In the genomic region with DNA sequence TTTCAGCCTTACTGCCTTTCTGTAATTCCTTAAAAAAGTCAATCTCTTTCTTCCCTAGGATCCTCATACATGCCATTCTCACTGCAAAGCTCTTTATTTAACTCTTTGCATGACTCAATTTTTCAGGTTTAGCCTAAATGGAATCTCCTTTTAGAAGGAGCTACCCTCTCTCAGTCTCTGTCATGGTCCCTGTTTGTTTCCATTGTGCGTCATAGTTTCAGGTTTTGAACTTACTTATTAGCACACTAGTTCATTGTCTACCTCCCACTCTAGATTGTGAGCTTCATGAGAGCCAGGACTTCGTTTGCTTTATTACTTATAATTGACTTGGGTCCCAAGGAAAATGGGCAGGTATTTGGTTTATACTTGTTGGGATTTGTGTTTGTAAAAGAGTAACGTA, we compare ENCODE assay signal across 17 cellular contexts.
DNase-seq lines count a peak whose midpoint lies in the region; ATAC-seq, FAIRE-seq and TF ChIP-seq lines count a peak whose summit lies in the region.
"Had no signal": no experiment of that assay in that cellular context is flagged by ENCODE, and none has a peak within 500 bp of the region (broad histone marks: within the 10 kb centered on the region; RNA-seq: fewer than 3 reads in every experiment).

No MANE protein-coding gene starts in this region.

- 0% methylated on average over 3 of the region's 3 CpGs for WGBS in GM12878 (ENCODE audit: insufficient coverage, insufficient replicate concordance, low lambda C conversion rate, missing lambda C conversion rate)

- POLR2A ChIA-PET in GM12878 (lab: Charles Lee): no interaction called here

- CTCF ChIA-PET in GM12878 (lab: Yijun Ruan, JAX): interaction anchor here (1.2 kb wide), 1 partner anchor 11 kb away, joined by 3 read pairs; no protein-coding TSS in a partner anchor

- no peak overlapping the region for H2AFZ ChIP-seq in GM12878 (ENCODE audit: control insufficient read depth, low read depth, low read length)
- H2AFZ ChIP-seq: GM23248 had no signal

- H3K9ac ChIP-seq in GM12878 (ENCODE audit: control insufficient read depth, insufficient read depth, low read length): no peak overlapping the region
- H3K9ac ChIP-seq: GM23248 had no signal

- no TSS peak for BruUV-seq in GM12878 (replicated peaks; lab: Mats Ljungman, UMichigan)

- no peaks in the 10 kb centered on the region for H3K79me2 ChIP-seq in GM12878 (ENCODE audit: control insufficient read depth, insufficient read depth, low read length)

- no peaks in the 10 kb centered on the region for H4K20me1 ChIP-seq in GM12878 (ENCODE audit: control insufficient read depth, insufficient read depth)

- H3K36me3 ChIP-seq in GM12878 (ENCODE audit: control insufficient read depth in 2 of 2, insufficient read depth in 2 of 2, low read length in 1 of 2): no peaks in the 10 kb centered on the region
- H3K36me3 ChIP-seq: BE2C had no signal

- intact Hi-C loops in GM12878 (cut with micrococcal nuclease; ENCODE audit: unreplicated experiment): loop anchor here (1.0 kb wide), 2 partner anchors 58 to 83 kb away; no protein-coding TSS in a partner anchor

- no peaks in the 10 kb centered on the region for H3K4me1 ChIP-seq in GM12878 (ENCODE audit: control insufficient read depth, insufficient read depth, low read length)
- H3K4me1 ChIP-seq: A549, BE2C had no signal

- ATAC-seq in GM18867 (IDR thresholded peaks at IDR 0.05; ENCODE audit: unreplicated experiment): peak; percentile 60
- ATAC-seq in GM21360 (IDR thresholded peaks at IDR 0.05; ENCODE audit: unreplicated experiment): peak; percentile 83
- peak; percentile 54 for ATAC-seq in HG03342 (IDR thresholded peaks at IDR 0.05; ENCODE audit: unreplicated experiment)
- ATAC-seq in GM12878: peak; percentile 78
- ATAC-seq in HG02588 (IDR thresholded peaks at IDR 0.05; ENCODE audit: unreplicated experiment): no peak
- ATAC-seq in HG02678 (IDR thresholded peaks at IDR 0.05; ENCODE audit: unreplicated experiment): no peak
- ATAC-seq: A549, HCT116 had no signal

- no peak for DNase-seq in GM12878 (ENCODE audit: low read depth, low spot score)
- no peak for DNase-seq in NCI-H1417 treated with DMSO at 0.1 percent for 48 hours (lab: John Stamatoyannopoulos, UW)
- no peak for DNase-seq in superior temporal gyrus (ENCODE audit: extremely low spot score)
- DNase-seq: BE2C; CD4-positive, alpha-beta memory T cell; DMS79; GM23248 had no signal

- TF ChIP-seq CTCF in GM12878 (IDR thresholded peaks at IDR 0.05 in 2 of 3, conservative IDR thresholded peaks at IDR 0.05 in 1 of 3; ENCODE audit: control insufficient read depth in 2 of 3, extremely low read depth in 1 of 3, insufficient read depth in 1 of 3, low read depth in 3 of 3, low read length in 3 of 3): no peak

- RAD21 ChIA-PET in GM12878 (lab: Charles Lee; ENCODE audit: unreplicated experiment): interaction anchor here (0.7 kb wide), 1 partner anchor 56 kb away, joined by 3 read pairs; no protein-coding TSS in a partner anchor

- in situ Hi-C loops in GM12878 (cut with MboI): no loop called here

- no peak for TF ChIP-seq POLR2A in GM12878 (IDR thresholded peaks at IDR 0.05; ENCODE audit: low read depth, low read length)

- no peak for TF ChIP-seq RAD21 in GM12878 (IDR thresholded peaks at IDR 0.05; ENCODE audit: insufficient read depth, low read depth, low read length)

- no peak overlapping the region for H3K27ac ChIP-seq in GM12878 (ENCODE audit: control insufficient read depth, insufficient read depth)
- H3K27ac ChIP-seq: A549, C4-2B, GM23248 had no signal

- no peaks in the 10 kb centered on the region; a peak in 1 of 4 replicates for H3K27me3 ChIP-seq in GM12878 (replicated peaks in 1 of 2; ENCODE audit: control insufficient read depth in 2 of 2, insufficient read depth in 2 of 2, low read length in 1 of 2)
- H3K27me3 ChIP-seq: BE2C had no signal

- peak in 1 of 2 experiments; percentile 30; a peak in 1 of 4 replicates for TF ChIP-seq EP300 in GM12878 (IDR thresholded peaks at IDR 0.05; ENCODE audit: borderline replicate concordance in 1 of 2, control insufficient read depth in 1 of 2, low read depth in 2 of 2, low read length in 2 of 2)

- FAIRE-seq in GM12878 (lab: Jason Lieb, UNC): no peak
- FAIRE-seq: A549, GM12891, H54 had no signal

- H3K9me3 ChIP-seq in GM12878 (replicated peaks; ENCODE audit: control insufficient read depth, insufficient read depth, low read length): no peaks in the 10 kb centered on the region
- H3K9me3 ChIP-seq: BE2C had no signal

- SMC1A ChIA-PET in GM12878 (lab: Charles Lee; ENCODE audit: uncharacterized antibody, unreplicated experiment): interaction anchor here (0.8 to 0.9 kb wide), 2 partner anchors 25 to 30 kb away, joined by 3 read pairs; no protein-coding TSS in a partner anchor

- no peak overlapping the region for H3K4me3 ChIP-seq in GM12878
- H3K4me3 ChIP-seq: A549, GM23248 had no signal

- H3K4me2 ChIP-seq in GM12878 (ENCODE audit: control insufficient read depth, insufficient read depth): no peak overlapping the region
- H3K4me2 ChIP-seq: A549 had no signal

TF ChIP-seq in GM12878, 131 proteins besides CTCF, POLR2A, EP300 and RAD21:
- TF ChIP-seq ZZZ3 (IDR thresholded peaks at IDR 0.05; ENCODE audit: control insufficient read depth, insufficient read length, low read depth): no peak
- TF ChIP-seq IKZF2 (IDR thresholded peaks at IDR 0.05): peak; percentile 16 to 25; a peak in 2 of 4 replicates

Comparison
In these comparisons a context has a peak if more than half of its experiments do, and no peak if none do; other contexts are left out.
1. ATAC-seq: peak in GM18867 (single experiment), GM21360 (single experiment), HG03342 (single experiment) and GM12878 (single experiment); none in HG02588 (single experiment) and HG02678 (single experiment).